ENCODE assay signal across 2 cellular contexts in genomic region chr6:109364382-109365078, GRCh38.
TF ChIP-seq lines count a peak whose summit lies in the region.

No MANE protein-coding gene starts in this region.

TF ChIP-seq in HEK293, 187 proteins besides CTCF, POLR2A, EP300 and RAD21:
- TF ChIP-seq ZNF146 (tag by site-specific recombination; IDR thresholded peaks at IDR 0.05) (peak; percentile 83), SCRT2 (tag by site-specific recombination; IDR thresholded peaks at IDR 0.05) (peak; percentile 65), ZNF184 (tag by site-specific recombination; IDR thresholded peaks at IDR 0.05) (peak; percentile 53; the same call in 1 of the 2 replicates)

TF ChIP-seq in K562, 482 proteins besides CTCF, POLR2A, EP300 and RAD21:
- TF ChIP-seq POLR2B (IDR thresholded peaks at IDR 0.05; ENCODE audit: low read depth, partially characterized antibody), result peak; percentile 42
- TF ChIP-seq NCOR1 (IDR thresholded peaks at IDR 0.05), result peak; percentile 19; the same call in 1 of the 2 replicates
- TF ChIP-seq KDM1A (IDR thresholded peaks at IDR 0.05), result 0 out of 4 replicates have a peak, but pooled peaks of 1 of the 2 experiments have one; percentile 13
- TF ChIP-seq BCOR (IDR thresholded peaks at IDR 0.05), result peak; percentile 45; the same call in 1 of the 2 replicates
- TF ChIP-seq AFF1 (IDR thresholded peaks at IDR 0.05; ENCODE audit: low read depth in 1 of 2, partially characterized antibody in 2 of 2), result peak in 1 of 2 experiments; percentile 85
- TF ChIP-seq ZNF146 (CRISPR knock-in tag; IDR thresholded peaks at IDR 0.05; ENCODE audit: unreplicated experiment), result peak; percentile 90
- TF ChIP-seq NFIC (IDR thresholded peaks at IDR 0.05), result peak; percentile 33; the same call in 1 of the 2 replicates
- 0 out of 2 replicates have a peak, but pooled peaks have one; percentile 52 for TF ChIP-seq ZNF184 (CRISPR knock-in tag; IDR thresholded peaks at IDR 0.05)
